ENCODE assay signal across 1 cellular context in genomic region chr1:235083589-235084323, GRCh38.
A peak's percentile ranks its signal among the peaks of the same experiment; 100 is the strongest.
TF ChIP-seq lines count a peak whose summit lies in the region.

No MANE protein-coding gene starts in this region.

TF ChIP-seq in HepG2, 621 proteins besides CTCF, POLR2A, EP300 and RAD21 (continued from another document and continues in another):
- TF ChIP-seq ZNF407 (CRISPR knock-in tag; IDR thresholded peaks at IDR 0.05; ENCODE audit: not compliant biosample characterization) (peak; percentile 44), CENPX (CRISPR knock-in tag; IDR thresholded peaks at IDR 0.05) (no peak), AFF4 (CRISPR knock-in tag; IDR thresholded peaks at IDR 0.05) (peak; percentile 89; the same call in 1 of the 2 replicates), GATAD2A (CRISPR knock-in tag; IDR thresholded peaks at IDR 0.05) (peak; percentile 92), ZKSCAN8 (CRISPR knock-in tag; IDR thresholded peaks at IDR 0.05; ENCODE audit: borderline replicate concordance) (peak; percentile 75; the same call in 1 of the 2 replicates), HDAC2 (CRISPR knock-in tag; IDR thresholded peaks at IDR 0.05) (peak; percentile 55), ATF7-NPFF (CRISPR knock-in tag; IDR thresholded peaks at IDR 0.05; ENCODE audit: low read depth) (0 out of 2 replicates have a peak, but pooled peaks have one; percentile 43), ZFP37 (CRISPR knock-in tag; IDR thresholded peaks at IDR 0.05; ENCODE audit: borderline replicate concordance) (peak; percentile 67; the same call in 1 of the 2 replicates), ZNF788 (CRISPR knock-in tag; IDR thresholded peaks at IDR 0.05; ENCODE audit: borderline replicate concordance) (peak; percentile 71; the same call in 1 of the 2 replicates), NR2C2 (CRISPR knock-in tag; IDR thresholded peaks at IDR 0.05; ENCODE audit: borderline replicate concordance) (peak; percentile 62; the same call in 1 of the 2 replicates), YEATS2 (CRISPR knock-in tag; IDR thresholded peaks at IDR 0.05; ENCODE audit: borderline replicate concordance) (peak; percentile 67; the same call in 1 of the 2 replicates), CC2D1A (CRISPR knock-in tag; IDR thresholded peaks at IDR 0.05) (no peak), BRF2 (CRISPR knock-in tag; IDR thresholded peaks at IDR 0.05) (0 out of 2 replicates have a peak, but pooled peaks have one; percentile 53), STAG1 (CRISPR knock-in tag; IDR thresholded peaks at IDR 0.05) (peak; percentile 98), THYN1 (CRISPR knock-in tag; IDR thresholded peaks at IDR 0.05; ENCODE audit: borderline replicate concordance, low read depth) (0 out of 2 replicates have a peak, but pooled peaks have one; percentile 42), ZNF143 (CRISPR knock-in tag; IDR thresholded peaks at IDR 0.05) (no peak), TCF7 (IDR thresholded peaks at IDR 0.05; ENCODE audit: low read depth) (peak; percentile 61; the same call in 1 of the 2 replicates), HOXA7 (CRISPR knock-in tag; IDR thresholded peaks at IDR 0.05) (no peak), ZSCAN29 (CRISPR knock-in tag; conservative IDR thresholded peaks at IDR 0.05) (peak; percentile 86; the same call in 1 of the 2 replicates), HIC2 (CRISPR knock-in tag; IDR thresholded peaks at IDR 0.05; ENCODE audit: low read depth) (peak; percentile 98), HOMEZ (CRISPR knock-in tag; IDR thresholded peaks at IDR 0.05; ENCODE audit: low read depth) (0 out of 2 replicates have a peak, but pooled peaks have one; percentile 11), HOXA3 (CRISPR knock-in tag; IDR thresholded peaks at IDR 0.05) (peak; percentile 71), IKZF5 (CRISPR knock-in tag; IDR thresholded peaks at IDR 0.05) (peak; percentile 76; the same call in 1 of the 2 replicates), SKI (IDR thresholded peaks at IDR 0.05; ENCODE audit: partially characterized antibody) (peak; percentile 70)
- TF ChIP-seq, protein P1, sequence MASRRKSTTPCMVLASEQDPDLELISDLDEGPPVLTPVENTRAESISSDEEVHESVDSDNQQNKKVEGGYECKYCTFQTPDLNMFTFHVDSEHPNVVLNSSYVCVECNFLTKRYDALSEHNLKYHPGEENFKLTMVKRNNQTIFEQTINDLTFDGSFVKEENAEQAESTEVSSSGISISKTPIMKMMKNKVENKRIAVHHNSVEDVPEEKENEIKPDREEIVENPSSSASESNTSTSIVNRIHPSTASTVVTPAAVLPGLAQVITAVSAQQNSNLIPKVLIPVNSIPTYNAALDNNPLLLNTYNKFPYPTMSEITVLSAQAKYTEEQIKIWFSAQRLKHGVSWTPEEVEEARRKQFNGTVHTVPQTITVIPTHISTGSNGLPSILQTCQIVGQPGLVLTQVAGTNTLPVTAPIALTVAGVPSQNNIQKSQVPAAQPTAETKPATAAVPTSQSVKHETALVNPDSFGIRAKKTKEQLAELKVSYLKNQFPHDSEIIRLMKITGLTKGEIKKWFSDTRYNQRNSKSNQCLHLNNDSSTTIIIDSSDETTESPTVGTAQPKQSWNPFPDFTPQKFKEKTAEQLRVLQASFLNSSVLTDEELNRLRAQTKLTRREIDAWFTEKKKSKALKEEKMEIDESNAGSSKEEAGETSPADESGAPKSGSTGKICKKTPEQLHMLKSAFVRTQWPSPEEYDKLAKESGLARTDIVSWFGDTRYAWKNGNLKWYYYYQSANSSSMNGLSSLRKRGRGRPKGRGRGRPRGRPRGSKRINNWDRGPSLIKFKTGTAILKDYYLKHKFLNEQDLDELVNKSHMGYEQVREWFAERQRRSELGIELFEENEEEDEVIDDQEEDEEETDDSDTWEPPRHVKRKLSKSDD (CRISPR knock-in tag; IDR thresholded peaks at IDR 0.05; ENCODE audit: low read depth) = peak; percentile 24; the same call in 1 of the 2 replicates
- TF ChIP-seq, protein P2, sequence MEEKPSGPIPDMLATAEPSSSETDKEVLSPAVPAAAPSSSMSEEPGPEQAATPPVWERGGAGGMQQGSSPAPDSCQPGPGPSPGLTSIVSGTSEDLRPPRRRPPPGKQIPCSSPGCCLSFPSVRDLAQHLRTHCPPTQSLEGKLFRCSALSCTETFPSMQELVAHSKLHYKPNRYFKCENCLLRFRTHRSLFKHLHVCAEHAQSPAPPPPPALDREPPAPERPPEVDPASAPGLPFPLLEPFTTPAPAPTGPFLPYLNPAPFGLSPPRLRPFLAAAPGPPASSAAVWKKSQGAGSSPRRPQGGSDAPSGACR (CRISPR knock-in tag; IDR thresholded peaks at IDR 0.05) = no peak
